20 cellular contexts compared by ENCODE assay signal in genomic region chr5:82314964-82315728, GRCh38. TPM values are rescaled to one million over a fixed set of nuclear protein-coding genes. Genes with fewer than 3 reads are reported as not detected.
DNase-seq lines count a peak whose midpoint lies in the region; TF ChIP-seq lines count a peak whose summit lies in the region.
"Had no signal": no experiment of that assay in that cellular context is flagged by ENCODE, and none has a peak within 500 bp of the region (broad histone marks: within the 10 kb centered on the region; RNA-seq: fewer than 3 reads in every experiment).

No MANE protein-coding gene starts in this region.

- H3K27ac ChIP-seq in SJCRH30 = no peak overlapping the region
- H3K27ac ChIP-seq in spleen = no peak overlapping the region
- no peak overlapping the region for H3K27ac ChIP-seq in ovary
- H3K27ac ChIP-seq: pancreas, RWPE1, thyroid gland had no signal

- DNase-seq in EH (ENCODE audit: low read depth) = peak; percentile 83
- DNase-seq in Kasumi-1 (lab: John Stamatoyannopoulos, UW) = peak; percentile 48 to 73
- peak; percentile 18 to 44 for DNase-seq in SJCRH30
- DNase-seq in fibroblast of peridontal ligament (ENCODE audit: extremely low read depth) = peak; percentile 83
- DNase-seq in spleen = no peak
- DNase-seq in NCI-H146 (lab: John Stamatoyannopoulos, UW) = no peak
- DNase-seq in stimulated activated naive CD4-positive, alpha-beta T cell treated with Interleukin-2 at 50 U/mL for 16 hours (lab: John Stamatoyannopoulos, UW) = no peak
- DNase-seq in ovary = no peak
- DNase-seq: activated CD8-positive, alpha-beta memory T cell treated with anti-CD3 and anti-CD28 coated beads for 24 hours; C1 segment of cervical spinal cord; cortex of kidney; DMS79; glutamatergic neuron; NCI-H187 treated with DMSO at 0.1 percent for 48 hours; NCI-H526; pancreas; T-helper 1 cell; thyroid gland had no signal

- intact Hi-C loops in spleen (cut with DNase I; ENCODE audit: low total_unique reads) (no loop called here), ovary (cut with DNase I) (no loop called here)

- H3K4me3 ChIP-seq in SJCRH30 = no peak overlapping the region
- no peak overlapping the region for H3K4me3 ChIP-seq in spleen
- no peak overlapping the region for H3K4me3 ChIP-seq in ovary
- H3K4me3 ChIP-seq: pancreas, skin epidermis, thyroid gland had no signal

- H3K4me1 ChIP-seq in SJCRH30 (peaks cover 3% of the 10 kb centered on the region), spleen (peaks cover 0 to 4% (median 0%) of the 10 kb centered on the region in 6 donors), ovary (ENCODE audit: insufficient read depth) (no peaks in the 10 kb centered on the region)
- H3K4me1 ChIP-seq: pancreas, thyroid gland had no signal

- H3K27me3 ChIP-seq in SJCRH30 = no peaks in the 10 kb centered on the region
- no peaks in the 10 kb centered on the region for H3K27me3 ChIP-seq in spleen (replicated peaks in 1 of 7)
- H3K27me3 ChIP-seq in ovary = no peaks in the 10 kb centered on the region
- H3K27me3 ChIP-seq: pancreas, thyroid gland had no signal

- H3K9me3 ChIP-seq in SJCRH30 (replicated peaks) (0 out of 2 replicates have a peak, but pooled peaks cover 2% of the 10 kb centered on the region), spleen (no peaks in the 10 kb centered on the region), ovary (no peaks in the 10 kb centered on the region)
- H3K9me3 ChIP-seq: pancreas, thyroid gland had no signal

- TF ChIP-seq POLR2A in spleen (IDR thresholded peaks at IDR 0.05) = no peak
- no peak for TF ChIP-seq POLR2A in ovary (IDR thresholded peaks at IDR 0.05)

- 41 to 55% (median 53%) methylated on average over 4 of the region's 4 CpGs for WGBS in spleen, 5 donors
- 81 to 85% (median 83%) methylated on average over 4 of the region's 4 CpGs for WGBS in ovary, 3 donors

- H3K36me3 ChIP-seq in SJCRH30 (no peaks in the 10 kb centered on the region), spleen (no peaks in the 10 kb centered on the region), ovary (no peaks in the 10 kb centered on the region)
- H3K36me3 ChIP-seq: pancreas, thyroid gland had no signal

- TF ChIP-seq CTCF in spleen (IDR thresholded peaks at IDR 0.05 in 8 of 11, conservative IDR thresholded peaks at IDR 0.05 in 3 of 11) = no peak
- no peak for TF ChIP-seq CTCF in ovary (IDR thresholded peaks at IDR 0.05)

- TF ChIP-seq EP300 in ovary (IDR thresholded peaks at IDR 0.05) = no peak

RNA-seq across cellular contexts. Expression of gene RPS23, which starts 37.0 kb away (rescaled TPM):
- total RNA-seq in SJCRH30 (2014; rRNA removed; shearing (Covaris generic)) = 6,023 and 7,073 TPM in 2 replicates
- total RNA-seq in spleen = 1,000 to 10,000 TPM; 1,734 to 2,967 (median 2,355) TPM
- 1,000 to 10,000 TPM; 5,262 to 8,847 (median 8,179) TPM for polyA plus RNA-seq in spleen
- total RNA-seq in ovary = 1,000 to 10,000 TPM; 3,397 to 8,268 (median 4,388) TPM
- polyA plus RNA-seq in ovary = 1,000 to 10,000 TPM; 6,514 to 6,535 TPM

Comparison
In these comparisons a context has a peak if more than half of its experiments do, and no peak if none do; other contexts are left out.
1. DNase-seq: peak in EH (single experiment), Kasumi-1 (2 of 2), SJCRH30 (2 of 2) and fibroblast of peridontal ligament (single experiment); none in spleen (single experiment), NCI-H146 (single experiment), stimulated activated naive CD4-positive, alpha-beta T cell treated with Interleukin-2 at 50 U/mL for 16 hours (single experiment) and ovary (0 of 5).